12 cellular contexts compared by ENCODE assay signal in the genomic region with DNA sequence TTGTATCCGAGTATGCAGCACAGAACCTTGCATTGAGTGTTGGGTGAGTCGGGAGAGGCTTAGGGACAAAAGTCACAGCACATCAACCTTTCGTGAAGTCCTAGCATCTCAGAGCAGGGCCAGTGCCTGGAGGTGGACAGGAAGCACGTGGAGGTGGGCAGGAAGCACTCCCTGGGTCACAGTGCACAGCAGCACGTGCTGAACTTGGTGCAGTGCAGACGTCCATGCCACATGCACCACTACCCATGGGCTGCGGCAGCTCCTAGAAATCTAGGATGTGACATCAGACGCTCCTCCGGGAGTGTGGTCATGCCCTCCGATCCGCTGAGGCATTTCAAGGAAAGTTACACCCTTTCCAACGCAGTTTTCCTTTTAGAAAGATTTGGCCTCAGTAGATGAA.
"Had no signal": no experiment of that assay in that cellular context is flagged by ENCODE, and none has a peak within 500 bp of the region (broad histone marks: within the 10 kb centered on the region; RNA-seq: fewer than 3 reads in every experiment).

No MANE protein-coding gene starts in this region.

- ATAC-seq: heart left ventricle, left lobe of liver, natural killer cell, sciatic nerve had no signal

- H3K27ac Mint-ChIP-seq: endodermal cell, mesothelial cell of epicardium, natural killer cell had no signal

- H3K9me3 Mint-ChIP-seq: mesothelial cell of epicardium, natural killer cell, neural progenitor cell had no signal

- DNase-seq: effector CD4-positive, alpha-beta T cell; endodermal cell; hippocampal formation; kidney glomerular epithelial cell; natural killer cell; occipital lobe; stimulated activated naive CD4-positive, alpha-beta T cell treated with Interleukin-2 at 50 U/mL for 16 hours had no signal

- H3K4me1 Mint-ChIP-seq: mesothelial cell of epicardium had no signal

- H3K4me3 Mint-ChIP-seq: endodermal cell, mesothelial cell of epicardium, natural killer cell, neural progenitor cell had no signal

- H3K36me3 Mint-ChIP-seq: natural killer cell had no signal
